ENCODE assay signal across 1 cellular context in the genomic region with DNA sequence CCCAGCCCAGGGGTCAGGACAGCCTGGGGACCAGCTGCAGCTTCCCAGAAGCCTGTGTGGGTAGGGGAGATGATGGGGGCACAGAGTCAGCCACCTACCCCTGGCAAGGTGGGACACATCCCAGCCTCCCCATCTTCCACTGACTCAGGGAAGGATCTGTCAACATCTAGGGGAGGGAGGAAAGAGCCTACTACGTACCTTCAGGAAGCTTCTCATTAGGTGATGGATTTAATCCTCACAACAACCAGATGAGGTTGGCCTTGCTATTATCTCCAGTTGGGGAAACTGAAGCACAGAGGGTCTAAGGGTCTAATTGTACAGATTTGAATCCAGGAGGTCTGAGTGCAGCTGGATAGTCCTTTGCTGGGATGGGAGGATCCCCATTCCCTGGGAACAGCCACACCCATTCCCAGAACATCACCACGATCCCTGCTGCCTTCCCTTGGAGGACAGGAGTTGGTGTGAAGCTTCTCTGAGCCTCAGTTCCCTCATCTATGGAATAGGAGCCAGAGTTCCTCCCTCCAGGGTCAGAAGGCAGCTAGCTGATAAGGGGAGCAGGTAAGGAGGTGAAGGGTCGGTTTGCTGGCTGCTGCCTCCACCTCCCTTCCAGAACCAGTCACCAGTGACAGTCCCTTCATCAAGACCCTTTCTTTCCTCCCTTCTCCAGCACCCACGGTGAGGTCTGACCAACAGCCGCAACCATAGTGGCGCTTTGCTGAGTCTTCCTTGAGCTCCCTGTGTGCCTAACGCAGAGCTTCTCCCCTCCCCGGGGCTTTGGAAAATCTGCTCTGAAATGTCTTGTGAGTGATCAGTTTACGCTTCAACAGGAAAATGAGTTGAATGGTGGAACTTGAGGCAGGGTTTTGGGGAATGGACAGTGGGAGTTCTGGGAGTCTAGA.
TF ChIP-seq lines count a peak whose summit lies in the region.

No MANE protein-coding gene starts in this region.

TF ChIP-seq in HCT116, 20 proteins besides CTCF, POLR2A, EP300 and RAD21:
- TF ChIP-seq ELF1 (IDR thresholded peaks at IDR 0.05; ENCODE audit: borderline replicate concordance, low read depth) (no peak), FOSL1 (IDR thresholded peaks at IDR 0.05; ENCODE audit: low read depth) (no peak), SIN3A (IDR thresholded peaks at IDR 0.05; ENCODE audit: low read depth) (no peak), ZFX (IDR thresholded peaks at IDR 0.05) (no peak), EZH2 (IDR thresholded peaks at IDR 0.05) (no peak), TCF7L2 (IDR thresholded peaks at IDR 0.05; ENCODE audit: borderline replicate concordance, extremely low read depth, insufficient read depth, insufficient read length) (no peak), EZH2phosphoT487 (IDR thresholded peaks at IDR 0.05; ENCODE audit: borderline replicate concordance) (no peak), SRF (IDR thresholded peaks at IDR 0.05; ENCODE audit: low read depth) (no peak), CBX3 (IDR thresholded peaks at IDR 0.05; ENCODE audit: low read depth) (no peak), POLR2AphosphoS5 (IDR thresholded peaks at IDR 0.05; ENCODE audit: low read depth, low read length) (no peak), EGR1 (IDR thresholded peaks at IDR 0.05; ENCODE audit: low read depth) (no peak), YY1 (IDR thresholded peaks at IDR 0.05; ENCODE audit: extremely low read depth, insufficient replicate concordance, low read depth, low read length) (no peak), ZNF274 (IDR thresholded peaks at IDR 0.05; ENCODE audit: low read depth, low read length) (no peak)
- TF ChIP-seq, protein P1, sequence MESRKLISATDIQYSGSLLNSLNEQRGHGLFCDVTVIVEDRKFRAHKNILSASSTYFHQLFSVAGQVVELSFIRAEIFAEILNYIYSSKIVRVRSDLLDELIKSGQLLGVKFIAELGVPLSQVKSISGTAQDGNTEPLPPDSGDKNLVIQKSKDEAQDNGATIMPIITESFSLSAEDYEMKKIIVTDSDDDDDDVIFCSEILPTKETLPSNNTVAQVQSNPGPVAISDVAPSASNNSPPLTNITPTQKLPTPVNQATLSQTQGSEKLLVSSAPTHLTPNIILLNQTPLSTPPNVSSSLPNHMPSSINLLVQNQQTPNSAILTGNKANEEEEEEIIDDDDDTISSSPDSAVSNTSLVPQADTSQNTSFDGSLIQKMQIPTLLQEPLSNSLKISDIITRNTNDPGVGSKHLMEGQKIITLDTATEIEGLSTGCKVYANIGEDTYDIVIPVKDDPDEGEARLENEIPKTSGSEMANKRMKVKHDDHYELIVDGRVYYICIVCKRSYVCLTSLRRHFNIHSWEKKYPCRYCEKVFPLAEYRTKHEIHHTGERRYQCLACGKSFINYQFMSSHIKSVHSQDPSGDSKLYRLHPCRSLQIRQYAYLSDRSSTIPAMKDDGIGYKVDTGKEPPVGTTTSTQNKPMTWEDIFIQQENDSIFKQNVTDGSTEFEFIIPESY (IDR thresholded peaks at IDR 0.05; ENCODE audit: extremely low read depth, insufficient replicate concordance, low read length) = no peak
- TF ChIP-seq, protein P2, sequence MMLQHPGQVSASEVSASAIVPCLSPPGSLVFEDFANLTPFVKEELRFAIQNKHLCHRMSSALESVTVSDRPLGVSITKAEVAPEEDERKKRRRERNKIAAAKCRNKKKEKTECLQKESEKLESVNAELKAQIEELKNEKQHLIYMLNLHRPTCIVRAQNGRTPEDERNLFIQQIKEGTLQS (IDR thresholded peaks at IDR 0.05) = no peak
